Comparison of ENCODE assay signal across 7 cellular contexts in genomic region chr19:12938536-12939291, GRCh38. TPM values are rescaled to one million over a fixed set of nuclear protein-coding genes. Genes with fewer than 3 reads are reported as not detected.
DNase-seq lines count a peak whose midpoint lies in the region; ATAC-seq and TF ChIP-seq lines count a peak whose summit lies in the region.

CALR (plus strand) TSS chr19:12938609; CDS start chr19:12938680, 71 bp downstream.

- H3K9me3 ChIP-seq in mucosa of stomach (ENCODE audit: control insufficient read depth, low read length): no peaks in the 10 kb centered on the region

- no peaks in the 10 kb centered on the region for H3K9me3 Mint-ChIP-seq in endothelial cell (ENCODE audit: unreplicated experiment)

- peak within 1 kb of the TSS; percentile 98 for H3K4me3 ChIP-seq in mucosa of stomach (ENCODE audit: low read length)

- TF ChIP-seq CTCF in GM12873 (IDR thresholded peaks at IDR 0.05; ENCODE audit: insufficient read depth, low read depth, low read length, missing control alignments) (peak; percentile 10), endothelial cell (IDR thresholded peaks at IDR 0.05; ENCODE audit: unreplicated experiment) (no peak)

- peaks cover 39% of the 10 kb centered on the region for H3K4me1 ChIP-seq in mucosa of stomach (ENCODE audit: control insufficient read depth, insufficient read depth, low read length)

- intact Hi-C loops in T-helper 2 cell treated with Interferon-gamma antibody and Interleukin-4, amounts not matched to agents 100 ng/mL and 5 ng/mL, for 36 hours (cut with micrococcal nuclease): loop anchor here (1.0 to 10.0 kb wide), 3 partner anchors 47 to 214 kb away; partner anchors contain the start of genes GCDH, IER2 and STX10

- no peaks in the 10 kb centered on the region for H3K27me3 ChIP-seq in mucosa of stomach (ENCODE audit: control insufficient read depth, insufficient read depth, low read length)

- ATAC-seq in HG03045 (IDR thresholded peaks at IDR 0.05; ENCODE audit: unreplicated experiment): peak; percentile 4

- peak within 1 kb of the TSS; percentile 99 for H3K9ac ChIP-seq in mucosa of stomach (ENCODE audit: low read length)

- H3K27me3 Mint-ChIP-seq in endothelial cell (ENCODE audit: unreplicated experiment): peaks cover 6% of the 10 kb centered on the region

- H3K27ac Mint-ChIP-seq in endothelial cell (ENCODE audit: unreplicated experiment): peak within 1 kb of the TSS; percentile 93

- H3K4me3 Mint-ChIP-seq in endothelial cell (ENCODE audit: unreplicated experiment): peak within 1 kb of the TSS; percentile 100

- peaks cover 33% of the 10 kb centered on the region for H3K36me3 Mint-ChIP-seq in endothelial cell (ENCODE audit: low read depth, unreplicated experiment)

- DNase-seq in endothelial cell (ENCODE audit: low spot score): no peak
- no peak for DNase-seq in DMS114 treated with DMSO at 0.1 percent for 48 hours (lab: John Stamatoyannopoulos, UW; ENCODE audit: unreplicated experiment)
- no peak for DNase-seq in central memory CD4-positive, alpha-beta T cell

- peaks cover 30% of the 10 kb centered on the region for H3K36me3 ChIP-seq in mucosa of stomach (ENCODE audit: control insufficient read depth, insufficient read depth, low read length)

- peaks cover 36% of the 10 kb centered on the region for H3K4me1 Mint-ChIP-seq in endothelial cell (ENCODE audit: unreplicated experiment)

RNA-seq across cellular contexts. Expression of gene CALR, which starts in this region (rescaled TPM):
- 1,104 and 1,112 TPM in 2 replicates for total RNA-seq in T-helper 2 cell treated with Interferon-gamma antibody and Interleukin-4, amounts not matched to agents 100 ng/mL and 5 ng/mL, for 36 hours
- total RNA-seq in endothelial cell (ENCODE audit: unreplicated experiment): 963 TPM
